Comparison of ENCODE assay signal across 24 cellular contexts in the genomic region with DNA sequence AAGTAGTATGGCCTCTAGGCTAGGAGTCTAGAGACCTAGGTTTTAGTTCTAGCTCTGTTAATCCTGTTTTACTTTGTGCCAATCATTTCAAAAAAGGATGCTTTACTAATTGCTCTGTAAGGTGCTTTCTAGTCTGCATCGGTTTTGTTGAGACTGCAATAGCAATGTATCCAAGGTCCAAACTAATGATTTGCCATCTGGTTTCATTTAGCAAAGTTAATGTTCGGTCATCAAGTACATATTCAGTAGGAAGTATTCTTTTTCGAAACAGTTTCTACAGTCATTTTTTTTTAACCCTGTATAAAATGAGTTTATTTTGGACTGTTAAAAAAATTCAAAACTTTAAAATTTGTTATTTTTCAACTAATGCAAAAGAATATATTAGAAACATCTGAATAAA.
"Had no signal": no experiment of that assay in that cellular context is flagged by ENCODE, and none has a peak within 500 bp of the region (broad histone marks: within the 10 kb centered on the region; RNA-seq: fewer than 3 reads in every experiment).

No MANE protein-coding gene starts in this region.

- H3K36me3 Mint-ChIP-seq: activated CD4-positive, alpha-beta memory T cell treated with anti-CD3 and anti-CD28 coated beads for 36 hours had no signal

- H3K9me3 Mint-ChIP-seq: activated B cell treated with CpG ODN at 0.5 μM for 24 hours; activated CD4-positive, alpha-beta memory T cell treated with anti-CD3 and anti-CD28 coated beads for 36 hours; activated CD4-positive, alpha-beta T cell treated with anti-CD3 and anti-CD28 coated beads, Interleukin-2, amount 10 ng/mL, durations not matched to agents 7 days and 5 days; activated naive CD4-positive, alpha-beta T cell treated with anti-CD3 and anti-CD28 coated beads for 36 hours; activated naive CD8-positive, alpha-beta T cell treated with anti-CD3 and anti-CD28 coated beads for 36 hours; activated T-helper 17 cell treated with anti-CD3 and anti-CD28 coated beads, Interleukin-2, amount 50 U/mL, for 72 hours; T-cell had no signal

- H3K27me3 ChIP-seq: brain microvascular endothelial cell, cardiac muscle cell had no signal

- ATAC-seq: activated T-helper 17 cell treated with anti-CD3 and anti-CD28 coated beads, Interleukin-2, amount 50 U/mL, for 72 hours; K562; T-cell had no signal

- DNase-seq: activated B cell treated with CpG ODN at 0.5 μM for 24 hours; activated CD4-positive, alpha-beta memory T cell treated with anti-CD3 and anti-CD28 coated beads for 36 hours; activated CD4-positive, alpha-beta T cell treated with anti-CD3 and anti-CD28 coated beads, Interleukin-2, amount 10 ng/mL, durations not matched to agents 7 days and 5 days; activated CD8-positive, alpha-beta memory T cell treated with anti-CD3 and anti-CD28 coated beads for 24 hours; activated gamma-delta T cell; activated naive CD4-positive, alpha-beta T cell treated with anti-CD3 and anti-CD28 coated beads for 36 hours; activated naive CD8-positive, alpha-beta T cell treated with anti-CD3 and anti-CD28 coated beads for 36 hours; activated T-cell treated with anti-CD3 and anti-CD28 coated beads, Interleukin-2, amount 50 U/mL, for 48 hours; brain microvascular endothelial cell; Karpas-422; MM.1S; NCI-H1105; NCI-H1436; NCI-H1694 treated with DMSO at 0.1 percent for 48 hours; NCI-H2029 treated with DMSO at 0.1 percent for 48 hours; NCI-H446; NCI-H524; SHP77; T-cell; T-helper 2 cell; T1000 had no signal

- H3K4me3 ChIP-seq: cardiac muscle cell, K562 had no signal

- H3K27me3 Mint-ChIP-seq: activated B cell treated with CpG ODN at 0.5 μM for 24 hours; activated CD4-positive, alpha-beta memory T cell treated with anti-CD3 and anti-CD28 coated beads for 36 hours; activated CD4-positive, alpha-beta T cell treated with anti-CD3 and anti-CD28 coated beads, Interleukin-2, amount 10 ng/mL, durations not matched to agents 7 days and 5 days; activated naive CD8-positive, alpha-beta T cell treated with anti-CD3 and anti-CD28 coated beads for 36 hours; activated T-helper 17 cell treated with anti-CD3 and anti-CD28 coated beads, Interleukin-2, amount 50 U/mL, for 72 hours; T-cell had no signal

- H3K27ac Mint-ChIP-seq: activated B cell treated with CpG ODN at 0.5 μM for 24 hours; activated CD4-positive, alpha-beta memory T cell treated with anti-CD3 and anti-CD28 coated beads for 36 hours; activated CD4-positive, alpha-beta T cell treated with anti-CD3 and anti-CD28 coated beads, Interleukin-2, amount 10 ng/mL, durations not matched to agents 7 days and 5 days; activated naive CD4-positive, alpha-beta T cell treated with anti-CD3 and anti-CD28 coated beads for 36 hours; activated naive CD8-positive, alpha-beta T cell treated with anti-CD3 and anti-CD28 coated beads for 36 hours; activated T-helper 17 cell treated with anti-CD3 and anti-CD28 coated beads, Interleukin-2, amount 50 U/mL, for 72 hours had no signal

- H3K4me3 Mint-ChIP-seq: activated B cell treated with CpG ODN at 0.5 μM for 24 hours; activated CD4-positive, alpha-beta memory T cell treated with anti-CD3 and anti-CD28 coated beads for 36 hours; activated CD4-positive, alpha-beta T cell treated with anti-CD3 and anti-CD28 coated beads, Interleukin-2, amount 10 ng/mL, durations not matched to agents 7 days and 5 days; activated naive CD4-positive, alpha-beta T cell treated with anti-CD3 and anti-CD28 coated beads for 36 hours; activated naive CD8-positive, alpha-beta T cell treated with anti-CD3 and anti-CD28 coated beads for 36 hours; activated T-helper 17 cell treated with anti-CD3 and anti-CD28 coated beads, Interleukin-2, amount 50 U/mL, for 72 hours; T-cell had no signal

- H3K36me3 ChIP-seq: brain microvascular endothelial cell, cardiac muscle cell had no signal

- H3K27ac ChIP-seq: brain microvascular endothelial cell, cardiac muscle cell had no signal
